15 cellular contexts compared by ENCODE assay signal in the genomic region with DNA sequence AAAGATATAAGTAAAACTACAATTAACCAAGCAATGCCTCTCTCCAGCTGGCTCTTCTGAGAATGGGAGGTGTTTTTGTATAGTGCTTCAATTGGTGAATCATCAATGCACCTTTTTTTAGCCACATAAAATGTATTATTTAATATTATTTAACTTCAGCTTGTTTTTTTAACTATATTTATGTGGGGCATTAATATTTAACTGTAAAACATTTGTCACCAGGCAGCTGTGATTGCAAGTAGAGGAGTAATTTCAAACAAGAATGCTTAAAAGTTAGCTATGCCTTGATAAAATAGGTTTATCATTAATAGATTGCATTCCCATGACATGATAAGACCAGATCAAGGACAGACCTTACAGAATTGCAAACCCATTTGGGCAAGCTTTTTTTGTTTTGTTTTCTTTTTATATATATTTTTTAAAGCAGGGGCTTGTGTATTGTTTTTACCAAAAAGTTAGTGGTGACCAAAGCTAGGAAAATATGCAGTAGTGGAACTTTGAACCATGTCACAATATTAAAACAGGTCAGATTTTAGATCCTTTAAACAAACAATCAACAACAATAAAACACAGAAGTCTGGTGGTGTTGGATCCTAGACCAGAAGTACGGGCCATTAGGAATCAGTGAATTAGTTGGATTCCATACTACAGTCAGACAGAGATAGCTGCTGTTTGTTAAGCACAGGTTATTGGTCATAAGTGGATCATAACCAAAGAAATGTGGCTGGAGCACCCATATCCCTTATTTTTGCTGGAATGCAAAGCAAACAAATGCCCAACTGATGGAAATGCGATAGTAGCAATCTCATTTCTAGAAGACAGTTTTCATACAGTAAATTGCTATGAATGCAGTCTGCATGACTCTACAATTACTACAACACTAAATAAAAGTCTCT. TPM values are rescaled to one million over a fixed set of nuclear protein-coding genes. Genes with fewer than 3 reads are reported as not detected.
DNase-seq lines count a peak whose midpoint lies in the region; ATAC-seq and TF ChIP-seq lines count a peak whose summit lies in the region.
"Had no signal": no experiment of that assay in that cellular context is flagged by ENCODE, and none has a peak within 500 bp of the region (broad histone marks: within the 10 kb centered on the region; RNA-seq: fewer than 3 reads in every experiment).

No MANE protein-coding gene starts in this region.

- DNase-seq in HCT116 (ENCODE audit: low read depth, low spot score) (no peak), ascending aorta (ENCODE audit: low spot score in 2 of 2) (no peak), glomerular visceral epithelial cell (ENCODE audit: extremely low spot score) (peak; percentile 72), spleen (no peak), NCI-H1417 (lab: John Stamatoyannopoulos, UW) (no peak), AML-193 (lab: John Stamatoyannopoulos, UW) (no peak)
- no peak for DNase-seq in effector memory CD8-positive, alpha-beta T cell
- DNase-seq: activated CD4-positive, alpha-beta T cell treated with anti-CD3 and anti-CD28 coated beads, Interleukin-2, amount 50 U/mL, for 1 hour; CD8-positive, alpha-beta T cell; GF-D8; NCI-H1436; posterior cingulate gyrus; stimulated activated CD4-positive, alpha-beta T cell treated with anti-CD3 and anti-CD28 coated beads, Interleukin-2, amount 100 ng/mL, for 48 hours had no signal

- H3K9me3 Mint-ChIP-seq in effector memory CD8-positive, alpha-beta T cell: no peaks in the 10 kb centered on the region
- H3K9me3 Mint-ChIP-seq: CD8-positive, alpha-beta T cell; stimulated activated effector memory CD8-positive, alpha-beta T cell treated with anti-CD3 and anti-CD28 coated beads, Interleukin-12 subunit alpha, Interleukin-12 subunit beta, amount 100 ng/mL, for 72 hours had no signal

- H3K4me3 ChIP-seq in HCT116 (replicated peaks in 1 of 2; ENCODE audit: low read depth in 1 of 2, low read length in 2 of 2) (no peak overlapping the region), ascending aorta (peak overlapping the region; percentile 77 to 87), spleen (peak overlapping the region in 4 of 8 donors; percentile 6 to 74 (median 61))

- no peaks in the 10 kb centered on the region for H3K36me3 Mint-ChIP-seq in effector memory CD8-positive, alpha-beta T cell (ENCODE audit: insufficient read depth)
- H3K36me3 Mint-ChIP-seq: CD8-positive, alpha-beta T cell; stimulated activated effector memory CD8-positive, alpha-beta T cell treated with anti-CD3 and anti-CD28 coated beads, Interleukin-12 subunit alpha, Interleukin-12 subunit beta, amount 100 ng/mL, for 72 hours had no signal

- peak overlapping the region; percentile 98; the same call in 1 of the 2 replicates for H3K27ac ChIP-seq in HCT116 (ENCODE audit: low read depth, low read length)
- H3K27ac ChIP-seq in ascending aorta: peak overlapping the region in 1 of 2 donors; percentile 97
- peak overlapping the region in 6 of 8 donors; percentile 85 to 93 (median 90) for H3K27ac ChIP-seq in spleen

- no TSS peak for BruUV-seq in HCT116 (replicated peaks; lab: Mats Ljungman, UMichigan)

- peaks cover 8 to 59% of the 10 kb centered on the region in 2 experiments for H3K36me3 ChIP-seq in HCT116 (ENCODE audit: control insufficient read depth in 1 of 2, insufficient read depth in 2 of 2, low read length in 2 of 2)
- peaks cover 3 to 18% of the 10 kb centered on the region in 2 donors for H3K36me3 ChIP-seq in ascending aorta
- H3K36me3 ChIP-seq in spleen: peaks cover 0 to 13% (median 0%) of the 10 kb centered on the region in 6 donors

- H3K4me3 Mint-ChIP-seq in effector memory CD8-positive, alpha-beta T cell: no peak overlapping the region
- H3K4me3 Mint-ChIP-seq: CD8-positive, alpha-beta T cell; stimulated activated effector memory CD8-positive, alpha-beta T cell treated with anti-CD3 and anti-CD28 coated beads, Interleukin-12 subunit alpha, Interleukin-12 subunit beta, amount 100 ng/mL, for 72 hours had no signal

- peaks cover 40 to 60% of the 10 kb centered on the region in 2 donors for H3K27me3 Mint-ChIP-seq in effector memory CD8-positive, alpha-beta T cell

- POLR2A ChIA-PET in HCT116 (lab: Charles Lee): interaction anchor here (0.8 to 1.7 kb wide), 3 partner anchors 9 to 60 kb away, joined by 3 to 7 read pairs (median 3); no protein-coding TSS in a partner anchor

- H3K27me3 ChIP-seq in HCT116 (ENCODE audit: insufficient read depth, low read length): no peaks in the 10 kb centered on the region
- H3K27me3 ChIP-seq in ascending aorta: no peaks in the 10 kb centered on the region
- H3K27me3 ChIP-seq in spleen (replicated peaks in 1 of 7): peaks cover 0 to 49% (median 16%) of the 10 kb centered on the region in 7 donors

- H4K20me1 ChIP-seq in HCT116 (ENCODE audit: insufficient read depth): no peaks in the 10 kb centered on the region

- peak overlapping the region; percentile 98 for H3K9ac ChIP-seq in HCT116 (ENCODE audit: low read length)

- H3K27ac Mint-ChIP-seq in effector memory CD8-positive, alpha-beta T cell: no peak overlapping the region
- H3K27ac Mint-ChIP-seq: CD8-positive, alpha-beta T cell; stimulated activated effector memory CD8-positive, alpha-beta T cell treated with anti-CD3 and anti-CD28 coated beads, Interleukin-12 subunit alpha, Interleukin-12 subunit beta, amount 100 ng/mL, for 72 hours had no signal

- 93 to 99% (median 96%) methylated on average over 2 of the region's 2 CpGs for WGBS in spleen, 5 donors

- peak overlapping the region; percentile 84 for H3K4me2 ChIP-seq in HCT116 (ENCODE audit: low read length)

- H3K4me1 ChIP-seq in HCT116 (ENCODE audit: control insufficient read depth in 1 of 2, insufficient read depth in 2 of 2, low read length in 2 of 2) (peaks cover 18 to 64% of the 10 kb centered on the region in 2 experiments), ascending aorta (peaks cover 0 to 23% of the 10 kb centered on the region in 2 donors), spleen (peaks cover 0 to 25% (median 15%) of the 10 kb centered on the region in 6 donors)

- no peak for ATAC-seq in HCT116
- no peak for ATAC-seq in effector memory CD8-positive, alpha-beta T cell (replicated peaks)
- ATAC-seq in GM18907 (IDR thresholded peaks at IDR 0.05; ENCODE audit: unreplicated experiment): no peak
- ATAC-seq: CD8-positive, alpha-beta T cell; stimulated activated effector memory CD8-positive, alpha-beta T cell treated with anti-CD3 and anti-CD28 coated beads, Interleukin-12 subunit alpha, Interleukin-12 subunit beta, amount 100 ng/mL, for 72 hours had no signal

- H2AFZ ChIP-seq in HCT116 (ENCODE audit: low read depth, low read length, poor library complexity, severe bottlenecking): no peak overlapping the region

- peaks cover 9 to 13% of the 10 kb centered on the region in 2 donors for H3K4me1 Mint-ChIP-seq in effector memory CD8-positive, alpha-beta T cell (ENCODE audit: low read depth in 2 of 2)

- TF ChIP-seq CTCF in HCT116 (IDR thresholded peaks at IDR 0.05 in 2 of 3, conservative IDR thresholded peaks at IDR 0.05 in 1 of 3; ENCODE audit: borderline replicate concordance in 1 of 3, insufficient read depth in 1 of 3, low read depth in 2 of 3, low read length in 2 of 3) (no peak), ascending aorta (IDR thresholded peaks at IDR 0.05) (no peak), spleen (IDR thresholded peaks at IDR 0.05 in 8 of 11, conservative IDR thresholded peaks at IDR 0.05 in 3 of 11) (no peak)

- CTCF ChIA-PET in HCT116 (lab: Charles Lee): interaction anchor here (1.3 kb wide), 1 partner anchor 24 kb away, joined by 4 read pairs; no protein-coding TSS in a partner anchor

- H3K9me3 ChIP-seq in HCT116 (ENCODE audit: control insufficient read depth in 1 of 2, insufficient read depth in 1 of 2, low read depth in 1 of 2, low read length in 2 of 2) (no peaks in the 10 kb centered on the region), ascending aorta (no peaks in the 10 kb centered on the region), spleen (peaks cover 0 to 3% (median 0%) of the 10 kb centered on the region in 8 donors)

- intact Hi-C loops in HCT116 (cut with micrococcal nuclease) (loop anchor here (5.0 kb wide), 1 partner anchor 145 kb away; no protein-coding TSS in a partner anchor), ascending aorta (cut with DNase I) (no loop called here), spleen (cut with DNase I; ENCODE audit: low total_unique reads) (no loop called here)

- no peak for TF ChIP-seq RAD21 in HCT116 (IDR thresholded peaks at IDR 0.05; ENCODE audit: low read depth)

- no peaks in the 10 kb centered on the region for H3K9me2 ChIP-seq in HCT116 (ENCODE audit: insufficient read depth)

- no peak for TF ChIP-seq POLR2A in HCT116 (IDR thresholded peaks at IDR 0.05; ENCODE audit: borderline replicate concordance, extremely low read depth, insufficient read depth, insufficient read length)
- no peak for TF ChIP-seq POLR2A in spleen (IDR thresholded peaks at IDR 0.05)

- peaks cover 76% of the 10 kb centered on the region for H3K79me2 ChIP-seq in HCT116 (ENCODE audit: insufficient read depth, low read length)

- RAD21 ChIA-PET in HCT116 (lab: Charles Lee; ENCODE audit: low non-redundant PET in 1 of 2, low total read pairs in 2 of 2, uncharacterized antibody in 2 of 2, unreplicated experiment in 2 of 2): no interaction called here

TF ChIP-seq in HCT116, 20 proteins besides CTCF, POLR2A, EP300 and RAD21:
- TF ChIP-seq EZH2phosphoT487 (IDR thresholded peaks at IDR 0.05; ENCODE audit: borderline replicate concordance) (no peak), POLR2AphosphoS5 (IDR thresholded peaks at IDR 0.05; ENCODE audit: low read depth, low read length) (peak; percentile 25; the same call in 1 of the 2 replicates)
TF ChIP-seq in HCT116: peak in this region for 1.

RNA-seq across cellular contexts. Expression of gene CAV2, which starts 2.9 kb away (rescaled TPM):
- total RNA-seq in HCT116 (2021; ENCODE audit: unreplicated experiment): 157 TPM
- 153 and 174 TPM in 2 replicates for polyA plus RNA-seq in HCT116 (2012)
- 92.6 TPM for total RNA-seq in ascending aorta
- 100 to 1,000 TPM in 2 of 7 donors, 10 to 100 TPM in 5; 27.8 to 107 (median 76.1) TPM for total RNA-seq in spleen
- 10 to 100 TPM; 15.5 to 51.6 (median 20.4) TPM for polyA plus RNA-seq in spleen
- total RNA-seq: CD8-positive, alpha-beta T cell had no signal

RNA-seq across cellular contexts. Expression of gene CAV1, which starts 22.4 kb away (rescaled TPM):
- total RNA-seq in HCT116 (2021; ENCODE audit: unreplicated experiment): 298 TPM
- 358 and 529 TPM in 2 replicates for polyA plus RNA-seq in HCT116 (2012)
- 156 TPM for total RNA-seq in ascending aorta
- 100 to 1,000 TPM in 6 of 7 donors, 10 to 100 TPM in 1; 75.4 to 404 (median 241) TPM for total RNA-seq in spleen
- polyA plus RNA-seq in spleen: 100 to 1,000 TPM in 1 of 3 donors, 10 to 100 TPM in 2; 26.8 to 124 (median 28.0) TPM
- total RNA-seq: CD8-positive, alpha-beta T cell had no signal

Comparison
In these comparisons a context has a peak if more than half of its experiments do, and no peak if none do; other contexts are left out.
1. H3K4me3 ChIP-seq: peak in ascending aorta (2 of 2); none in HCT116 (0 of 2).